ENCODE assay signal across 8 cellular contexts in genomic region chr3:133540896-133541674, GRCh38. TPM values are rescaled to one million over a fixed set of nuclear protein-coding genes. Genes with fewer than 3 reads are reported as not detected.
A peak's percentile ranks its signal among the peaks of the same experiment; 100 is the strongest.
DNase-seq lines count a peak whose midpoint lies in the region; ATAC-seq and TF ChIP-seq lines count a peak whose summit lies in the region.

No MANE protein-coding gene starts in this region.

- no peaks in the 10 kb centered on the region for H3K9me3 ChIP-seq in GM23248 (ENCODE audit: low read depth)

- H3K36me3 ChIP-seq in GM23248 (ENCODE audit: low read depth), result no peaks in the 10 kb centered on the region

- DNase-seq in CD1c-positive myeloid dendritic cell (ENCODE audit: extremely low spot score) (peak; percentile 75), GM23248 (peak; percentile 56), NCI-H446 (lab: John Stamatoyannopoulos, UW) (peak; percentile 59 to 96), fibroblast of pulmonary artery (ENCODE audit: low read depth) (peak; percentile 76), inferior parietal cortex (ENCODE audit: extremely low spot score) (no peak), NCI-H345 treated with DMSO at 0.1 percent for 48 hours (lab: John Stamatoyannopoulos, UW; ENCODE audit: unreplicated experiment) (no peak), NCI-H2081 (lab: John Stamatoyannopoulos, UW) (no peak)

- H3K4me1 ChIP-seq in GM23248 (ENCODE audit: insufficient read depth), result peaks cover 19% of the 10 kb centered on the region

- H3K4me2 ChIP-seq in GM23248 (ENCODE audit: unreplicated experiment), result no peak overlapping the region

- H3K79me2 ChIP-seq in GM23248 (ENCODE audit: insufficient read depth), result no peaks in the 10 kb centered on the region

- peak overlapping the region; percentile 15 for H3K27ac ChIP-seq in GM23248

- H4K20me1 ChIP-seq in GM23248 (ENCODE audit: insufficient read depth), result no peaks in the 10 kb centered on the region

- H3K9me2 ChIP-seq in GM23248 (ENCODE audit: insufficient read depth), result no peaks in the 10 kb centered on the region

- in situ Hi-C loops in GM23248 (cut with MboI), result no loop called here

- H2AFZ ChIP-seq in GM23248, result peak overlapping the region; percentile 48

- H3F3A ChIP-seq in GM23248 (ENCODE audit: insufficient read depth), result peaks cover 16% of the 10 kb centered on the region; the same call in 1 of the 2 replicates

- TF ChIP-seq CTCF in fibroblast of pulmonary artery (IDR thresholded peaks at IDR 0.05; ENCODE audit: low read length, missing control alignments), result no peak

- WGBS in GM23248 (ENCODE audit: low coverage in 1 of 2, low lambda C conversion rate in 2 of 2, missing lambda C conversion rate in 2 of 2), 2 experiments, result 13 to 15% methylated on average over 2 of the region's 2 CpGs

- H3K4me3 ChIP-seq in GM23248, result no peak overlapping the region
- H3K4me3 ChIP-seq in fibroblast of pulmonary artery (replicated peaks; ENCODE audit: low read depth, low read length), result no peak overlapping the region

- H3K9ac ChIP-seq in GM23248, result no peak overlapping the region

- ATAC-seq in HG03097 (IDR thresholded peaks at IDR 0.05; ENCODE audit: low FRiP score, unreplicated experiment), result no peak

- H3K27me3 ChIP-seq in GM23248 (replicated peaks; ENCODE audit: insufficient read depth), result no peaks in the 10 kb centered on the region

RNA-seq across cellular contexts. Expression of gene CDV3, which starts 32.4 kb away (rescaled TPM):
- 155 TPM in 2 replicates for total RNA-seq in GM23248 (2014; rRNA removed; shearing (Covaris generic))
- 37.0 and 41.8 TPM in 2 replicates for polyA plus RNA-seq in GM23248 (2016; fragmentation: Nextera tagmentation; extraction: Ambion mirVana)

Comparison
In these comparisons a context has a peak if more than half of its experiments do, and no peak if none do; other contexts are left out.
1. DNase-seq: peak in CD1c-positive myeloid dendritic cell (single experiment), GM23248 (single experiment), NCI-H446 (2 of 2) and fibroblast of pulmonary artery (single experiment); none in inferior parietal cortex (single experiment), NCI-H345 treated with DMSO at 0.1 percent for 48 hours (single experiment) and NCI-H2081 (0 of 2).